ENCODE assay signal across 29 cellular contexts in genomic region chr2:144989580-144990270, GRCh38.
A peak's percentile ranks its signal among the peaks of the same experiment; 100 is the strongest.
DNase-seq lines count a peak whose midpoint lies in the region; ATAC-seq and TF ChIP-seq lines count a peak whose summit lies in the region.
"Had no signal": no experiment of that assay in that cellular context is flagged by ENCODE, and none has a peak within 500 bp of the region (broad histone marks: within the 10 kb centered on the region; RNA-seq: fewer than 3 reads in every experiment).

No MANE protein-coding gene starts in this region.

- H3K27me3 Mint-ChIP-seq in endodermal cell (ENCODE audit: insufficient read depth) (no peaks in the 10 kb centered on the region), neural crest cell (ENCODE audit: low read depth) (no peaks in the 10 kb centered on the region)

- H3K36me3 ChIP-seq in HUES48 (ENCODE audit: control insufficient read depth, insufficient read depth, low read length) (no peaks in the 10 kb centered on the region), endodermal cell (ENCODE audit: control insufficient read depth, insufficient read depth, low read length) (no peaks in the 10 kb centered on the region), SJCRH30 (no peaks in the 10 kb centered on the region)
- H3K36me3 ChIP-seq: BE2C, Peyer's patch had no signal

- H3K4me1 Mint-ChIP-seq in endodermal cell (peaks cover 2% of the 10 kb centered on the region), neural crest cell (peaks cover 27% of the 10 kb centered on the region)
- H3K4me1 Mint-ChIP-seq: CD8-positive, alpha-beta memory T cell had no signal

- no peak for TF ChIP-seq CTCF in endodermal cell (conservative IDR thresholded peaks at IDR 0.05)
- TF ChIP-seq CTCF in neural crest cell (conservative IDR thresholded peaks at IDR 0.05): no peak

- H3K4me1 ChIP-seq in HUES48 (ENCODE audit: control insufficient read depth, insufficient read depth, low read length) (peaks cover 15% of the 10 kb centered on the region), endodermal cell (ENCODE audit: control insufficient read depth, insufficient read depth, low read length) (peaks cover 2% of the 10 kb centered on the region), SJCRH30 (no peaks in the 10 kb centered on the region)
- H3K4me1 ChIP-seq: BE2C, Peyer's patch had no signal

- no peak overlapping the region for H3K4me3 Mint-ChIP-seq in endodermal cell
- no peak overlapping the region for H3K4me3 Mint-ChIP-seq in neural crest cell
- H3K4me3 Mint-ChIP-seq: CD14-positive monocyte; CD8-positive, alpha-beta memory T cell had no signal

- DNase-seq in endodermal cell (no peak), neural crest cell (ENCODE audit: low read depth, low spot score) (no peak), iPS-NIHi7 (ENCODE audit: extremely low spot score) (no peak), SJCRH30 (no peak)
- DNase-seq: BE2C; CD8-positive, alpha-beta memory T cell; DMS 273 treated with DMSO at 0.1 percent for 48 hours; DMS79; EL; GDM1; Kasumi-1; NCI-H1092 treated with DMSO at 0.1 percent for 48 hours; NCI-H1436; NCI-H187; NCI-H2081 treated with DMSO at 0.1 percent for 48 hours; NCI-H2171; NCI-H226; NCI-H510A; NCI-H69; Peyer's patch; SIG-M5; SK-N-SH had no signal

- H3K36me3 Mint-ChIP-seq in endodermal cell (ENCODE audit: low read depth) (peaks cover 4% of the 10 kb centered on the region), neural crest cell (ENCODE audit: low read depth) (peaks cover 29% of the 10 kb centered on the region)
- H3K36me3 Mint-ChIP-seq: CD8-positive, alpha-beta memory T cell had no signal

- no peak for ATAC-seq in GM18498 (IDR thresholded peaks at IDR 0.05; ENCODE audit: unreplicated experiment)
- ATAC-seq in GM21360 (IDR thresholded peaks at IDR 0.05; ENCODE audit: unreplicated experiment): no peak
- ATAC-seq: GM12878, K562 had no signal

- no peak overlapping the region for H3K9ac ChIP-seq in HUES48 (ENCODE audit: low read depth, low read length)
- no peak overlapping the region for H3K9ac ChIP-seq in endodermal cell (ENCODE audit: extremely low read depth, low read length, poor library complexity, severe bottlenecking)
- H3K9ac ChIP-seq: SK-N-SH had no signal

- 88% methylated on average over 2 of the region's 2 CpGs; no CpG with 5 or more reads in 1 of the 2 experiments for WGBS in endodermal cell (ENCODE audit: insufficient coverage in 1 of 2, insufficient read length in 1 of 2), 2 experiments

- peaks cover 7% of the 10 kb centered on the region for H3K9me3 ChIP-seq in HUES48 (ENCODE audit: control insufficient read depth, insufficient read depth, low read length)
- H3K9me3 ChIP-seq in endodermal cell (ENCODE audit: control insufficient read depth, low read length): peaks cover 35% of the 10 kb centered on the region
- 0 out of 2 replicates have a peak, but pooled peaks cover 2% of the 10 kb centered on the region for H3K9me3 ChIP-seq in SJCRH30 (replicated peaks)
- H3K9me3 ChIP-seq: BE2C, Peyer's patch, SK-N-SH had no signal

- H3K27ac ChIP-seq in HUES48 (ENCODE audit: low read depth, low read length) (peak overlapping the region; percentile 68), endodermal cell (ENCODE audit: low read depth, low read length) (peak overlapping the region; percentile 71), temporal lobe (ENCODE audit: low read depth, low read length) (peak overlapping the region; percentile 54), SJCRH30 (no peak overlapping the region)
- H3K27ac ChIP-seq: Peyer's patch had no signal

- H3K4me3 ChIP-seq in HUES48 (ENCODE audit: low read depth, low read length) (no peak overlapping the region), endodermal cell (ENCODE audit: low read length) (no peak overlapping the region), SJCRH30 (no peak overlapping the region)
- H3K4me3 ChIP-seq: GM12878, K562, Peyer's patch had no signal

- H3K27me3 ChIP-seq in HUES48 (ENCODE audit: control insufficient read depth, insufficient read depth, low read length): no peaks in the 10 kb centered on the region
- no peaks in the 10 kb centered on the region for H3K27me3 ChIP-seq in endodermal cell (ENCODE audit: control insufficient read depth, insufficient read depth, low read length, poor library complexity, severe bottlenecking)
- no peaks in the 10 kb centered on the region for H3K27me3 ChIP-seq in SJCRH30
- H3K27me3 ChIP-seq: BE2C, Peyer's patch had no signal

- peaks cover 29% of the 10 kb centered on the region for H3K9me3 Mint-ChIP-seq in endodermal cell
- H3K9me3 Mint-ChIP-seq in neural crest cell: peaks cover 27% of the 10 kb centered on the region

- no peak overlapping the region for H3K27ac Mint-ChIP-seq in endodermal cell
- peak overlapping the region; percentile 32 for H3K27ac Mint-ChIP-seq in neural crest cell (ENCODE audit: unreplicated experiment)
- H3K27ac Mint-ChIP-seq: CD14-positive monocyte; CD8-positive, alpha-beta memory T cell had no signal
